8 cellular contexts compared by ENCODE assay signal in genomic region chr11:67428052-67429001, GRCh38. TPM values are rescaled to one million over a fixed set of nuclear protein-coding genes. Genes with fewer than 3 reads are reported as not detected.
DNase-seq lines count a peak whose midpoint lies in the region; ATAC-seq, FAIRE-seq and TF ChIP-seq lines count a peak whose summit lies in the region.

RPS6KB2 (plus strand) TSS chr11:67428494; CDS start chr11:67428546, 52 bp downstream.

- H3K36me3 Mint-ChIP-seq in activated naive CD8-positive, alpha-beta T cell treated with anti-CD3 and anti-CD28 coated beads, Interleukin-2, amount 50 U/mL, for 24 hours (ENCODE audit: low read depth) = peaks cover 11% of the 10 kb centered on the region

- H3K27ac ChIP-seq in pancreas (peak within 1 kb of the TSS; percentile 62 to 89 (median 76)), tibial artery (peak within 1 kb of the TSS; percentile 84 to 87)

- TF ChIP-seq CTCF in GM10266 (IDR thresholded peaks at IDR 0.05; ENCODE audit: control insufficient read depth, insufficient read depth, low read depth, missing control alignments) = no peak
- no peak for TF ChIP-seq CTCF in pancreas (IDR thresholded peaks at IDR 0.05)
- TF ChIP-seq CTCF in tibial artery (IDR thresholded peaks at IDR 0.05) = no peak

- intact Hi-C loops in Right ventricle myocardium superior (cut with DNase I) = no loop called here
- intact Hi-C loops in pancreas (cut with DNase I) = no loop called here
- intact Hi-C loops in tibial artery (cut with DNase I; ENCODE audit: low total_unique reads) = no loop called here

- H3K27me3 Mint-ChIP-seq in activated naive CD8-positive, alpha-beta T cell treated with anti-CD3 and anti-CD28 coated beads, Interleukin-2, amount 50 U/mL, for 24 hours = peaks cover 2% of the 10 kb centered on the region

- no peaks in the 10 kb centered on the region for H3K9me3 ChIP-seq in pancreas
- H3K9me3 ChIP-seq in tibial artery = no peaks in the 10 kb centered on the region

- peak; percentile 99 for DNase-seq in GM10266 (ENCODE audit: extremely low spot score)
- peak; percentile 91 for DNase-seq in NCI-H1417 treated with DMSO at 0.1 percent for 48 hours (lab: John Stamatoyannopoulos, UW)
- peak; percentile 97 for DNase-seq in SW480 (ENCODE audit: low spot score)
- DNase-seq in activated naive CD8-positive, alpha-beta T cell treated with anti-CD3 and anti-CD28 coated beads, Interleukin-2, amount 50 U/mL, for 24 hours = peak; percentile 100
- DNase-seq in Right ventricle myocardium superior = peak; percentile 100
- DNase-seq in pancreas = peak; percentile 98 to 100 (median 98)
- DNase-seq in tibial artery = peak; percentile 99

- FAIRE-seq in pancreas (lab: Jason Lieb, UNC) = no peak

- H3K4me1 ChIP-seq in pancreas (peaks cover 4 to 14% (median 12%) of the 10 kb centered on the region in 3 donors), tibial artery (peaks cover 0 to 25% (median 18%) of the 10 kb centered on the region in 4 donors)

- 0 to 1% methylated on average over 64 to 68 of the region's 68 CpGs for WGBS in pancreas, 2 donors

- H3K36me3 ChIP-seq in pancreas = peaks cover 0 to 12% (median 6%) of the 10 kb centered on the region in 3 donors
- H3K36me3 ChIP-seq in tibial artery = peaks cover 32 to 35% (median 33%) of the 10 kb centered on the region in 3 donors

- H3K4me1 Mint-ChIP-seq in activated naive CD8-positive, alpha-beta T cell treated with anti-CD3 and anti-CD28 coated beads, Interleukin-2, amount 50 U/mL, for 24 hours = peaks cover 42% of the 10 kb centered on the region

- H3K4me3 Mint-ChIP-seq in activated naive CD8-positive, alpha-beta T cell treated with anti-CD3 and anti-CD28 coated beads, Interleukin-2, amount 50 U/mL, for 24 hours = peak within 1 kb of the TSS; percentile 97

- H3K27me3 ChIP-seq in pancreas = no peaks in the 10 kb centered on the region
- no peaks in the 10 kb centered on the region for H3K27me3 ChIP-seq in tibial artery

- peak within 1 kb of the TSS; percentile 59 to 94 (median 84) for H3K4me3 ChIP-seq in pancreas
- H3K4me3 ChIP-seq in tibial artery = peak within 1 kb of the TSS; percentile 63 to 77

- peak within 1 kb of the TSS; percentile 98 for H3K27ac Mint-ChIP-seq in activated naive CD8-positive, alpha-beta T cell treated with anti-CD3 and anti-CD28 coated beads, Interleukin-2, amount 50 U/mL, for 24 hours

- H3K9me3 Mint-ChIP-seq in activated naive CD8-positive, alpha-beta T cell treated with anti-CD3 and anti-CD28 coated beads, Interleukin-2, amount 50 U/mL, for 24 hours = no peaks in the 10 kb centered on the region

- ATAC-seq in HG02678 (IDR thresholded peaks at IDR 0.05; ENCODE audit: unreplicated experiment) = peak; percentile 93
- ATAC-seq in activated naive CD8-positive, alpha-beta T cell treated with anti-CD3 and anti-CD28 coated beads, Interleukin-2, amount 50 U/mL, for 24 hours = peak; percentile 88
- peak; percentile 94 for ATAC-seq in Right ventricle myocardium superior (ENCODE audit: poor library complexity)
- peak; percentile 95 to 98 (median 96) for ATAC-seq in pancreas

RNA-seq across cellular contexts. Expression of gene RPS6KB2, which starts in this region (rescaled TPM):
- 24.6 TPM for total RNA-seq in Right ventricle myocardium superior
- 10 to 100 TPM; 17.6 to 29.3 (median 21.7) TPM for total RNA-seq in pancreas
- 10 to 100 TPM; 57.4 to 71.6 TPM for polyA plus RNA-seq in pancreas

Comparison
In these comparisons a context has a peak if more than half of its experiments do, and no peak if none do; other contexts are left out.
1. Peak in every context shown above with its lines: DNase-seq, ATAC-seq, H3K4me3 ChIP-seq and H3K27ac ChIP-seq.